Comparison of ENCODE assay signal across 23 cellular contexts in the genomic region with DNA sequence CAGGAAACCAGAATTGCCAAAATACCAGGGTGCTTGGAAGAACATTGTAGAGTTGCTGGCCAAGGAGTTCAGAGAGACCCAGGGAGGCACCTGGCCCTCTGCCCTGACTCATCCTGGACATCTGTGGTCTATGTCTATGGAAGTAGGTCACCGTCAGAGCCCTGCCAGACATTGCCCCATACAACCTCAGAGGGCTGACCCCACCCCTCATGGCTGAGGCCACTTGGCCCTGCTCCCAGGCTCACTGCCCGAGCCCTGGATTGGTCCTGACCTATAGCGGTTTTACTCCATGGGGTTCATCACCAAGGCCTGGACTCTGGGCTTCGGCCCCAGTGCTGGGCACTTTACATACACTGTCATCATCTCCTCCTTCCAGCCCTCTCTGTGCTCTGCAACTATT.
DNase-seq lines count a peak whose midpoint lies in the region; ATAC-seq and TF ChIP-seq lines count a peak whose summit lies in the region.
"Had no signal": no experiment of that assay in that cellular context is flagged by ENCODE, and none has a peak within 500 bp of the region (broad histone marks: within the 10 kb centered on the region; RNA-seq: fewer than 3 reads in every experiment).

No MANE protein-coding gene starts in this region.

- H3K9me3 Mint-ChIP-seq in MCF 10A (ENCODE audit: unreplicated experiment) (peaks cover 8% of the 10 kb centered on the region), endodermal cell (peaks cover 21% of the 10 kb centered on the region), nephron progenitor cell (peaks cover 25% of the 10 kb centered on the region)
- H3K9me3 Mint-ChIP-seq: activated CD4-positive, alpha-beta memory T cell treated with anti-CD3 and anti-CD28 coated beads, Interleukin-2, amount 10 ng/mL, durations not matched to agents 7 days and 5 days had no signal

- H3K36me3 Mint-ChIP-seq in MCF 10A (ENCODE audit: insufficient read depth, unreplicated experiment) (no peaks in the 10 kb centered on the region), endodermal cell (ENCODE audit: low read depth) (no peaks in the 10 kb centered on the region), nephron progenitor cell (ENCODE audit: low read depth) (peaks cover 6% of the 10 kb centered on the region)
- H3K36me3 Mint-ChIP-seq: activated naive CD4-positive, alpha-beta T cell treated with anti-CD3 and anti-CD28 coated beads, Interleukin-2, amount 50 U/mL, for 24 hours; stimulated activated naive B cell treated with anti-CD40 and anti-IgM and Interleukin-4, amounts not matched to agents 10 μg/mL and 1 μg/mL and 100 μg/mL, for 72 hours had no signal

- DNase-seq in MCF 10A (ENCODE audit: unreplicated experiment) (peak; percentile 10), breast epithelium (ENCODE audit: low spot score in 2 of 2) (no peak), endodermal cell (peak; percentile 28), right lobe of liver (peak; percentile 64 to 85 (median 85)), tibial artery (peak; percentile 32 to 70), nephron progenitor cell (no peak)
- DNase-seq in activated CD8-positive, alpha-beta memory T cell treated with anti-CD3 and anti-CD28 coated beads, Interleukin-2, amount 50 U/mL, for 4 hours, result no peak
- DNase-seq: activated CD4-positive, alpha-beta memory T cell treated with anti-CD3 and anti-CD28 coated beads, Interleukin-2, amount 10 ng/mL, durations not matched to agents 7 days and 5 days; activated T-cell treated with anti-CD3 and anti-CD28 coated beads, Interleukin-2, amount 50 U/mL, for 4 hours; dermis blood vessel endothelial cell; DND-41; naive B cell; NCI-H187; NK-92 treated with Interleukin-12 subunit alpha and Interleukin-12 subunit beta, amount 100 ng/mL, for 24 hours; RPMI8226; stimulated activated naive B cell treated with anti-CD40 and anti-IgM and Interleukin-4, amounts not matched to agents 10 μg/mL and 1 μg/mL and 100 μg/mL, for 72 hours; T-helper 1 cell; thyroid gland had no signal

- no peaks in the 10 kb centered on the region for H3K4me1 Mint-ChIP-seq in MCF 10A (ENCODE audit: insufficient read depth, unreplicated experiment)
- peaks cover 48% of the 10 kb centered on the region for H3K4me1 Mint-ChIP-seq in endodermal cell
- H3K4me1 Mint-ChIP-seq in nephron progenitor cell, result peaks cover 63% of the 10 kb centered on the region
- H3K4me1 Mint-ChIP-seq: activated CD4-positive, alpha-beta memory T cell treated with anti-CD3 and anti-CD28 coated beads, Interleukin-2, amount 10 ng/mL, durations not matched to agents 7 days and 5 days; activated naive CD4-positive, alpha-beta T cell treated with anti-CD3 and anti-CD28 coated beads, Interleukin-2, amount 50 U/mL, for 24 hours; naive B cell; stimulated activated naive B cell treated with anti-CD40 and anti-IgM and Interleukin-4, amounts not matched to agents 10 μg/mL and 1 μg/mL and 100 μg/mL, for 72 hours had no signal

- H3K27me3 ChIP-seq in breast epithelium (peaks cover 0 to 6% of the 10 kb centered on the region in 2 donors), endodermal cell (ENCODE audit: control insufficient read depth, insufficient read depth, low read length, poor library complexity, severe bottlenecking) (no peaks in the 10 kb centered on the region), right lobe of liver (no peaks in the 10 kb centered on the region), tibial artery (peaks cover 0 to 27% of the 10 kb centered on the region in 2 donors)
- H3K27me3 ChIP-seq: thyroid gland had no signal

- no peak for TF ChIP-seq CTCF in MCF 10A (IDR thresholded peaks at IDR 0.05; ENCODE audit: unreplicated experiment)
- TF ChIP-seq CTCF in breast epithelium (IDR thresholded peaks at IDR 0.05), result no peak
- no peak for TF ChIP-seq CTCF in endodermal cell (conservative IDR thresholded peaks at IDR 0.05)
- no peak for TF ChIP-seq CTCF in right lobe of liver (IDR thresholded peaks at IDR 0.05)
- no peak for TF ChIP-seq CTCF in tibial artery (IDR thresholded peaks at IDR 0.05)
- TF ChIP-seq CTCF in nephron progenitor cell (IDR thresholded peaks at IDR 0.05), result no peak

- CTCF ChIA-PET in MCF 10A (lab: Yijun Ruan, JAX), result no interaction called here

- POLR2A ChIA-PET in MCF 10A (lab: Yijun Ruan, JAX), result no interaction called here

- peak; percentile 74 to 95 (median 92) for ATAC-seq in right lobe of liver
- ATAC-seq in GM19395 (IDR thresholded peaks at IDR 0.05; ENCODE audit: unreplicated experiment), result no peak
- ATAC-seq: activated T-cell treated with anti-CD3 and anti-CD28 coated beads, Interleukin-2, amount 50 U/mL, for 4 hours; stimulated activated naive B cell treated with anti-CD40 and anti-IgM and Interleukin-4, amounts not matched to agents 10 μg/mL and 1 μg/mL and 100 μg/mL, for 72 hours; WTC11 had no signal

- H3K27ac Mint-ChIP-seq in MCF 10A (ENCODE audit: low read depth, unreplicated experiment) (no peak overlapping the region), endodermal cell (no peak overlapping the region), nephron progenitor cell (no peak overlapping the region)
- H3K27ac Mint-ChIP-seq: activated CD4-positive, alpha-beta memory T cell treated with anti-CD3 and anti-CD28 coated beads, Interleukin-2, amount 10 ng/mL, durations not matched to agents 7 days and 5 days; activated naive CD4-positive, alpha-beta T cell treated with anti-CD3 and anti-CD28 coated beads, Interleukin-2, amount 50 U/mL, for 24 hours; naive B cell; stimulated activated naive B cell treated with anti-CD40 and anti-IgM and Interleukin-4, amounts not matched to agents 10 μg/mL and 1 μg/mL and 100 μg/mL, for 72 hours; WTC11 had no signal

- H3K36me3 ChIP-seq in breast epithelium (no peaks in the 10 kb centered on the region), endodermal cell (ENCODE audit: control insufficient read depth, insufficient read depth, low read length) (no peaks in the 10 kb centered on the region), right lobe of liver (no peaks in the 10 kb centered on the region), tibial artery (no peaks in the 10 kb centered on the region)
- H3K36me3 ChIP-seq: thyroid gland had no signal

- H3K4me3 ChIP-seq in breast epithelium, result no peak overlapping the region
- no peak overlapping the region for H3K4me3 ChIP-seq in endodermal cell (ENCODE audit: low read length)
- H3K4me3 ChIP-seq in right lobe of liver, result no peak overlapping the region
- H3K4me3 ChIP-seq in tibial artery, result no peak overlapping the region
- H3K4me3 ChIP-seq: lung, thyroid gland had no signal

- no TSS peak for BruUV-seq in MCF 10A (replicated peaks; lab: Mats Ljungman, UMichigan)

- no peak overlapping the region for H3K9ac ChIP-seq in endodermal cell (ENCODE audit: extremely low read depth, low read length, poor library complexity, severe bottlenecking)

- H3K4me1 ChIP-seq in breast epithelium (no peaks in the 10 kb centered on the region), endodermal cell (ENCODE audit: control insufficient read depth, insufficient read depth, low read length) (peaks cover 21% of the 10 kb centered on the region), right lobe of liver (peaks cover 0 to 28% (median 0%) of the 10 kb centered on the region in 4 donors), tibial artery (no peaks in the 10 kb centered on the region)
- H3K4me1 ChIP-seq: thyroid gland had no signal

- intact Hi-C loops in MCF 10A (cut with micrococcal nuclease) (no loop called here), breast epithelium (cut with DNase I; ENCODE audit: low total_unique reads) (no loop called here), right lobe of liver (cut with DNase I) (no loop called here), tibial artery (cut with DNase I; ENCODE audit: low total_unique reads) (no loop called here)

- TF ChIP-seq POLR2A in breast epithelium (IDR thresholded peaks at IDR 0.05) (no peak), right lobe of liver (IDR thresholded peaks at IDR 0.05) (no peak)

- H3K27me3 Mint-ChIP-seq in MCF 10A (ENCODE audit: insufficient read depth, unreplicated experiment) (peaks cover 77% of the 10 kb centered on the region), endodermal cell (ENCODE audit: insufficient read depth) (peaks cover 4% of the 10 kb centered on the region), nephron progenitor cell (ENCODE audit: low read depth, poor library complexity) (peaks cover 3% of the 10 kb centered on the region)

- H3K4me3 Mint-ChIP-seq in MCF 10A (ENCODE audit: unreplicated experiment) (no peak overlapping the region), endodermal cell (no peak overlapping the region), nephron progenitor cell (no peak overlapping the region)
- H3K4me3 Mint-ChIP-seq: activated CD4-positive, alpha-beta memory T cell treated with anti-CD3 and anti-CD28 coated beads, Interleukin-2, amount 10 ng/mL, durations not matched to agents 7 days and 5 days; activated naive CD4-positive, alpha-beta T cell treated with anti-CD3 and anti-CD28 coated beads, Interleukin-2, amount 50 U/mL, for 24 hours; activated T-cell treated with anti-CD3 and anti-CD28 coated beads, Interleukin-2, amount 50 U/mL, for 4 hours; stimulated activated naive B cell treated with anti-CD40 and anti-IgM and Interleukin-4, amounts not matched to agents 10 μg/mL and 1 μg/mL and 100 μg/mL, for 72 hours; WTC11 had no signal

- WGBS in endodermal cell (ENCODE audit: insufficient coverage in 1 of 2, insufficient read length in 1 of 2), 2 experiments, result 78 to 100% methylated on average over 2 to 4 of the region's 4 CpGs
- 17% methylated on average over 2 of the region's 4 CpGs for WGBS in right lobe of liver (ENCODE audit: insufficient coverage, low coverage, low lambda C conversion rate, missing lambda C conversion rate)

- H3K9me3 ChIP-seq in breast epithelium, result peaks cover 8 to 21% of the 10 kb centered on the region in 2 donors
- peaks cover 13% of the 10 kb centered on the region for H3K9me3 ChIP-seq in endodermal cell (ENCODE audit: control insufficient read depth, low read length)
- no peaks in the 10 kb centered on the region for H3K9me3 ChIP-seq in right lobe of liver
- H3K9me3 ChIP-seq in tibial artery, result peaks cover 0 to 12% (median 5%) of the 10 kb centered on the region in 3 donors
- H3K9me3 ChIP-seq: thyroid gland had no signal

- H3K27ac ChIP-seq in breast epithelium, result no peak overlapping the region
- H3K27ac ChIP-seq in endodermal cell (ENCODE audit: low read depth, low read length), result no peak overlapping the region
- H3K27ac ChIP-seq in right lobe of liver, result no peak overlapping the region
- no peak overlapping the region for H3K27ac ChIP-seq in tibial artery
- H3K27ac ChIP-seq: epithelial cell of prostate, thyroid gland had no signal

Comparison
In these comparisons a context has a peak if more than half of its experiments do, and no peak if none do; other contexts are left out.
1. DNase-seq: peak in MCF 10A (single experiment), endodermal cell (single experiment), right lobe of liver (3 of 3) and tibial artery (2 of 2); none in breast epithelium (0 of 2), nephron progenitor cell (single experiment) and activated CD8-positive, alpha-beta memory T cell treated with anti-CD3 and anti-CD28 coated beads, Interleukin-2, amount 50 U/mL, for 4 hours (single experiment).